In genomic region chr12:3107071-3107583, GRCh38 we compare ENCODE assay signal across 12 cellular contexts. TPM values are rescaled to one million over a fixed set of nuclear protein-coding genes. Genes with fewer than 3 reads are reported as not detected.
DNase-seq lines count a peak whose midpoint lies in the region; ATAC-seq and TF ChIP-seq lines count a peak whose summit lies in the region.
"Had no signal": no experiment of that assay in that cellular context is flagged by ENCODE, and none has a peak within 500 bp of the region (broad histone marks: within the 10 kb centered on the region; RNA-seq: fewer than 3 reads in every experiment).

No MANE protein-coding gene starts in this region.

- no peaks in the 10 kb centered on the region for H3K9me3 Mint-ChIP-seq in osteocyte (ENCODE audit: unreplicated experiment)
- H3K9me3 Mint-ChIP-seq in stimulated activated naive B cell treated with anti-CD40 and anti-IgM and Interleukin-4, amounts not matched to agents 10 μg/mL and 1 μg/mL and 100 μg/mL, for 72 hours: no peaks in the 10 kb centered on the region
- H3K9me3 Mint-ChIP-seq: activated T-cell treated with anti-CD3 and anti-CD28 coated beads, Interleukin-2, amount 50 U/mL, for 72 hours had no signal

- peaks cover 81% of the 10 kb centered on the region for H3K4me1 Mint-ChIP-seq in osteocyte (ENCODE audit: unreplicated experiment)
- H3K4me1 Mint-ChIP-seq in stimulated activated naive B cell treated with anti-CD40 and anti-IgM and Interleukin-4, amounts not matched to agents 10 μg/mL and 1 μg/mL and 100 μg/mL, for 72 hours: no peaks in the 10 kb centered on the region

- DNase-seq in ELR (ENCODE audit: low read depth) (peak; percentile 67), RPMI7951 (ENCODE audit: low read depth) (peak; percentile 95), osteocyte (ENCODE audit: extremely low spot score, unreplicated experiment) (peak; percentile 90), anterior cingulate cortex (lab: John Stamatoyannopoulos, UW) (no peak), NCI-H2107 treated with DMSO at 0.1 percent for 48 hours (lab: John Stamatoyannopoulos, UW; ENCODE audit: unreplicated experiment) (no peak)
- no peak for DNase-seq in stimulated activated naive B cell treated with anti-CD40 and anti-IgM and Interleukin-4, amounts not matched to agents 10 μg/mL and 1 μg/mL and 100 μg/mL, for 72 hours
- DNase-seq: activated T-cell treated with anti-CD3 and anti-CD28 coated beads, Interleukin-2, amount 50 U/mL, for 72 hours; dermis blood vessel endothelial cell; DMS53; MM.1S had no signal

- H3K4me3 Mint-ChIP-seq in osteocyte (ENCODE audit: unreplicated experiment): peak overlapping the region; percentile 44
- H3K4me3 Mint-ChIP-seq in stimulated activated naive B cell treated with anti-CD40 and anti-IgM and Interleukin-4, amounts not matched to agents 10 μg/mL and 1 μg/mL and 100 μg/mL, for 72 hours: no peak overlapping the region
- H3K4me3 Mint-ChIP-seq: activated T-cell treated with anti-CD3 and anti-CD28 coated beads, Interleukin-2, amount 50 U/mL, for 72 hours had no signal

- ATAC-seq in esophagus mucosa (peak; percentile 14), HG03469 (IDR thresholded peaks at IDR 0.05; ENCODE audit: unreplicated experiment) (no peak)
- no peak for ATAC-seq in stimulated activated naive B cell treated with anti-CD40 and anti-IgM and Interleukin-4, amounts not matched to agents 10 μg/mL and 1 μg/mL and 100 μg/mL, for 72 hours (replicated peaks)
- ATAC-seq: activated T-cell treated with anti-CD3 and anti-CD28 coated beads, Interleukin-2, amount 50 U/mL, for 72 hours had no signal

- H3K27me3 Mint-ChIP-seq in osteocyte (ENCODE audit: unreplicated experiment): no peaks in the 10 kb centered on the region
- H3K27me3 Mint-ChIP-seq in stimulated activated naive B cell treated with anti-CD40 and anti-IgM and Interleukin-4, amounts not matched to agents 10 μg/mL and 1 μg/mL and 100 μg/mL, for 72 hours: peaks cover 11 to 24% of the 10 kb centered on the region in 2 donors

- peaks cover 1% of the 10 kb centered on the region for H3K36me3 Mint-ChIP-seq in osteocyte (ENCODE audit: unreplicated experiment)
- H3K36me3 Mint-ChIP-seq in stimulated activated naive B cell treated with anti-CD40 and anti-IgM and Interleukin-4, amounts not matched to agents 10 μg/mL and 1 μg/mL and 100 μg/mL, for 72 hours: no peaks in the 10 kb centered on the region

- TF ChIP-seq CTCF in osteocyte (IDR thresholded peaks at IDR 0.05): no peak

- H3K27ac Mint-ChIP-seq in osteocyte (ENCODE audit: unreplicated experiment): peak overlapping the region; percentile 95
- no peak overlapping the region for H3K27ac Mint-ChIP-seq in stimulated activated naive B cell treated with anti-CD40 and anti-IgM and Interleukin-4, amounts not matched to agents 10 μg/mL and 1 μg/mL and 100 μg/mL, for 72 hours
- H3K27ac Mint-ChIP-seq: activated T-cell treated with anti-CD3 and anti-CD28 coated beads, Interleukin-2, amount 50 U/mL, for 72 hours had no signal

RNA-seq across cellular contexts. Expression of gene TSPAN9, which starts 29.9 kb away (rescaled TPM):
- total RNA-seq in RPMI7951 (2014; rRNA removed; shearing (Covaris generic)): 37.6 and 42.0 TPM in 2 replicates
- total RNA-seq in esophagus mucosa: 15.9 TPM
- 102 and 114 TPM in 2 replicates for total RNA-seq in osteocyte

Comparison
In these comparisons a context has a peak if more than half of its experiments do, and no peak if none do; other contexts are left out.
1. DNase-seq: peak in ELR (single experiment), RPMI7951 (single experiment) and osteocyte (single experiment); none in anterior cingulate cortex (0 of 58), NCI-H2107 treated with DMSO at 0.1 percent for 48 hours (single experiment) and stimulated activated naive B cell treated with anti-CD40 and anti-IgM and Interleukin-4, amounts not matched to agents 10 μg/mL and 1 μg/mL and 100 μg/mL, for 72 hours (single experiment).